ENCODE assay signal across 10 cellular contexts in genomic region chr11:61922539-61922938, GRCh38. TPM values are rescaled to one million over a fixed set of nuclear protein-coding genes. Genes with fewer than 3 reads are reported as not detected.
DNase-seq lines count a peak whose midpoint lies in the region; ATAC-seq, FAIRE-seq and TF ChIP-seq lines count a peak whose summit lies in the region.
"Had no signal": no experiment of that assay in that cellular context is flagged by ENCODE, and none has a peak within 500 bp of the region (broad histone marks: within the 10 kb centered on the region; RNA-seq: fewer than 3 reads in every experiment).

No MANE protein-coding gene starts in this region.

- TF ChIP-seq CTCF in HEK293 (tag by site-specific recombination; IDR thresholded peaks at IDR 0.05) (no peak), kidney (IDR thresholded peaks at IDR 0.05; ENCODE audit: borderline replicate concordance, extremely low read depth, insufficient read depth) (no peak)

- CTCF ChIA-PET in HEK293 (lab: Yijun Ruan, JAX), result interaction anchor here (1.7 to 9.8 kb wide), 2 partner anchors 22 to 26 kb away, joined by 7 to 88 read pairs; no protein-coding TSS in a partner anchor

- no peaks in the 10 kb centered on the region for H3K9me3 ChIP-seq in HEK293 (ENCODE audit: control insufficient read depth, insufficient read depth, low read depth, low read length)
- H3K9me3 ChIP-seq in kidney (ENCODE audit: control insufficient read depth in 1 of 2, low read length in 2 of 2), result no peaks in the 10 kb centered on the region

- no peak for ATAC-seq in HG03045 (IDR thresholded peaks at IDR 0.05; ENCODE audit: unreplicated experiment)

- peak; percentile 21 for DNase-seq in amniotic stem cell (lab: John Stamatoyannopoulos, UW)
- DNase-seq in kidney, result no peak
- DNase-seq in stromal cell of bone marrow (ENCODE audit: low read depth), result peak; percentile 77
- no peak for DNase-seq in HPDE6-E6E7 (ENCODE audit: extremely low spot score)
- no peak for DNase-seq in NCI-H510A treated with DMSO at 0.1 percent for 48 hours (lab: John Stamatoyannopoulos, UW)
- no peak for DNase-seq in NCI-H1694 (lab: John Stamatoyannopoulos, UW)
- DNase-seq: activated CD4-positive, alpha-beta T cell treated with anti-CD3 and anti-CD28 coated beads, Interleukin-2, amount 10 ng/mL, durations not matched to agents 7 days and 5 days had no signal

- H3K4me1 ChIP-seq in HEK293 (ENCODE audit: control insufficient read depth, insufficient read depth, low read length) (no peaks in the 10 kb centered on the region), kidney (ENCODE audit: control insufficient read depth in 1 of 2, insufficient read depth in 1 of 2, low read depth in 1 of 2, low read length in 2 of 2) (peaks cover 20 to 27% of the 10 kb centered on the region in 2 donors)

- POLR2A ChIA-PET in HEK293 (lab: Yijun Ruan, JAX), result interaction anchor here (0.9 kb wide), 1 partner anchor 19 kb away, joined by 3 read pairs; no protein-coding TSS in a partner anchor

- no peaks in the 10 kb centered on the region for H3K36me3 ChIP-seq in HEK293 (ENCODE audit: control insufficient read depth in 2 of 2, insufficient read depth in 1 of 2, low read length in 2 of 2)
- H3K36me3 ChIP-seq in kidney (ENCODE audit: control insufficient read depth in 1 of 2, insufficient read depth in 2 of 2, low read length in 2 of 2), result no peaks in the 10 kb centered on the region

- H3K4me3 ChIP-seq in HEK293 (ENCODE audit: low read depth, low read length) (no peak overlapping the region), kidney (ENCODE audit: low read length in 2 of 2) (no peak overlapping the region)

- H3K9ac ChIP-seq in kidney (ENCODE audit: low read length in 2 of 2), result peak overlapping the region in 1 of 2 donors; percentile 63
- H3K9ac ChIP-seq: KMS-11 had no signal

- H3K27ac ChIP-seq in HEK293 (ENCODE audit: extremely low read depth, low read depth, low read length) (no peak overlapping the region), kidney (ENCODE audit: low read depth in 2 of 2, low read length in 2 of 2) (peak overlapping the region; percentile 83 to 87)
- H3K27ac ChIP-seq: KMS-11 had no signal

- intact Hi-C loops in kidney (cut with DNase I), result no loop called here

- FAIRE-seq in kidney (lab: Jason Lieb, UNC), result no peak

TF ChIP-seq in HEK293, 187 proteins besides CTCF, POLR2A, EP300 and RAD21:
- TF ChIP-seq KLF1 (tag by site-specific recombination; IDR thresholded peaks at IDR 0.05) (peak; percentile 91), WT1 (tag by site-specific recombination; IDR thresholded peaks at IDR 0.05) (peak; percentile 77), ZSCAN16 (tag by site-specific recombination; IDR thresholded peaks at IDR 0.05) (no peak), GFI1B (tag by site-specific recombination; IDR thresholded peaks at IDR 0.05) (no peak), SCRT1 (tag by site-specific recombination; IDR thresholded peaks at IDR 0.05; ENCODE audit: borderline replicate concordance) (no peak), ZNF202 (tag by site-specific recombination; IDR thresholded peaks at IDR 0.05; ENCODE audit: borderline replicate concordance) (no peak)
- TF ChIP-seq, protein P1, sequence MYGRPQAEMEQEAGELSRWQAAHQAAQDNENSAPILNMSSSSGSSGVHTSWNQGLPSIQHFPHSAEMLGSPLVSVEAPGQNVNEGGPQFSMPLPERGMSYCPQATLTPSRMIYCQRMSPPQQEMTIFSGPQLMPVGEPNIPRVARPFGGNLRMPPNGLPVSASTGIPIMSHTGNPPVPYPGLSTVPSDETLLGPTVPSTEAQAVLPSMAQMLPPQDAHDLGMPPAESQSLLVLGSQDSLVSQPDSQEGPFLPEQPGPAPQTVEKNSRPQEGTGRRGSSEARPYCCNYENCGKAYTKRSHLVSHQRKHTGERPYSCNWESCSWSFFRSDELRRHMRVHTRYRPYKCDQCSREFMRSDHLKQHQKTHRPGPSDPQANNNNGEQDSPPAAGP (tag by site-specific recombination; IDR thresholded peaks at IDR 0.05), result peak; percentile 61; the same call in 1 of the 2 replicates

RNA-seq across cellular contexts. Expression of gene RAB3IL1, which starts 5.2 kb away (rescaled TPM):
- total RNA-seq in kidney, result 14.6 TPM
- polyA plus RNA-seq in kidney (ENCODE audit: insufficient read depth, low read depth, low replicate concordance), result 27.8 TPM
- total RNA-seq: activated CD4-positive, alpha-beta T cell treated with anti-CD3 and anti-CD28 coated beads, Interleukin-2, amount 10 ng/mL, durations not matched to agents 7 days and 5 days had no signal

RNA-seq across cellular contexts. Expression of gene BEST1, which starts 27.6 kb away (rescaled TPM):
- total RNA-seq in kidney, result 7.1 TPM
- 0.62 TPM for polyA plus RNA-seq in kidney (ENCODE audit: insufficient read depth, low read depth, low replicate concordance)
- total RNA-seq: activated CD4-positive, alpha-beta T cell treated with anti-CD3 and anti-CD28 coated beads, Interleukin-2, amount 10 ng/mL, durations not matched to agents 7 days and 5 days had no signal

RNA-seq across cellular contexts. Expression of gene FADS3, which starts 31.2 kb away (rescaled TPM):
- total RNA-seq in kidney, result 58.2 TPM
- polyA plus RNA-seq in kidney (ENCODE audit: insufficient read depth, low read depth, low replicate concordance), result 20.5 TPM

RNA-seq across cellular contexts. Expression of gene FTH1, which starts 44.9 kb away (rescaled TPM):
- total RNA-seq in kidney, result 3,221 TPM
- polyA plus RNA-seq in kidney (ENCODE audit: insufficient read depth, low read depth, low replicate concordance), result 7,914 TPM

Comparison
In these comparisons a context has a peak if more than half of its experiments do, and no peak if none do; other contexts are left out.
1. DNase-seq: peak in amniotic stem cell (single experiment) and stromal cell of bone marrow (single experiment); none in kidney (single experiment), HPDE6-E6E7 (single experiment), NCI-H510A treated with DMSO at 0.1 percent for 48 hours (single experiment) and NCI-H1694 (single experiment).